1 cellular context compared by ENCODE assay signal in genomic region chr6:125835221-125835744, GRCh38.
TF ChIP-seq lines count a peak whose summit lies in the region.

No MANE protein-coding gene starts in this region.

TF ChIP-seq in GM23338, 12 proteins besides CTCF, POLR2A, EP300 and RAD21 (continued from another document):
- TF ChIP-seq EZH2 (IDR thresholded peaks at IDR 0.05; ENCODE audit: low read depth, unreplicated experiment) = no peak
- TF ChIP-seq CREB1 (CRISPR knock-in tag; IDR thresholded peaks at IDR 0.05; ENCODE audit: low read depth) = no peak
- TF ChIP-seq EZH2phosphoT487 (IDR thresholded peaks at IDR 0.05; ENCODE audit: unreplicated experiment) = no peak
- no peak for TF ChIP-seq JUNB (IDR thresholded peaks at IDR 0.05; ENCODE audit: unreplicated experiment)
- TF ChIP-seq, protein P1, sequence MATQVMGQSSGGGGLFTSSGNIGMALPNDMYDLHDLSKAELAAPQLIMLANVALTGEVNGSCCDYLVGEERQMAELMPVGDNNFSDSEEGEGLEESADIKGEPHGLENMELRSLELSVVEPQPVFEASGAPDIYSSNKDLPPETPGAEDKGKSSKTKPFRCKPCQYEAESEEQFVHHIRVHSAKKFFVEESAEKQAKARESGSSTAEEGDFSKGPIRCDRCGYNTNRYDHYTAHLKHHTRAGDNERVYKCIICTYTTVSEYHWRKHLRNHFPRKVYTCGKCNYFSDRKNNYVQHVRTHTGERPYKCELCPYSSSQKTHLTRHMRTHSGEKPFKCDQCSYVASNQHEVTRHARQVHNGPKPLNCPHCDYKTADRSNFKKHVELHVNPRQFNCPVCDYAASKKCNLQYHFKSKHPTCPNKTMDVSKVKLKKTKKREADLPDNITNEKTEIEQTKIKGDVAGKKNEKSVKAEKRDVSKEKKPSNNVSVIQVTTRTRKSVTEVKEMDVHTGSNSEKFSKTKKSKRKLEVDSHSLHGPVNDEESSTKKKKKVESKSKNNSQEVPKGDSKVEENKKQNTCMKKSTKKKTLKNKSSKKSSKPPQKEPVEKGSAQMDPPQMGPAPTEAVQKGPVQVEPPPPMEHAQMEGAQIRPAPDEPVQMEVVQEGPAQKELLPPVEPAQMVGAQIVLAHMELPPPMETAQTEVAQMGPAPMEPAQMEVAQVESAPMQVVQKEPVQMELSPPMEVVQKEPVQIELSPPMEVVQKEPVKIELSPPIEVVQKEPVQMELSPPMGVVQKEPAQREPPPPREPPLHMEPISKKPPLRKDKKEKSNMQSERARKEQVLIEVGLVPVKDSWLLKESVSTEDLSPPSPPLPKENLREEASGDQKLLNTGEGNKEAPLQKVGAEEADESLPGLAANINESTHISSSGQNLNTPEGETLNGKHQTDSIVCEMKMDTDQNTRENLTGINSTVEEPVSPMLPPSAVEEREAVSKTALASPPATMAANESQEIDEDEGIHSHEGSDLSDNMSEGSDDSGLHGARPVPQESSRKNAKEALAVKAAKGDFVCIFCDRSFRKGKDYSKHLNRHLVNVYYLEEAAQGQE (IDR thresholded peaks at IDR 0.05; ENCODE audit: unreplicated experiment) = no peak
